1 cellular context compared by ENCODE assay signal in genomic region chr9:79688363-79688762, GRCh38.
TF ChIP-seq lines count a peak whose summit lies in the region.

No MANE protein-coding gene starts in this region.

TF ChIP-seq in HepG2, 621 proteins besides CTCF, POLR2A, EP300 and RAD21:
- TF ChIP-seq ZNF383 (CRISPR knock-in tag; IDR thresholded peaks at IDR 0.05; ENCODE audit: borderline replicate concordance) (no peak), IRX3 (CRISPR knock-in tag; IDR thresholded peaks at IDR 0.05; ENCODE audit: borderline replicate concordance, low read depth) (no peak), MAFK (conservative IDR thresholded peaks at IDR 0.05 in 1 of 2, IDR thresholded peaks at IDR 0.05 in 1 of 2; ENCODE audit: low read length in 2 of 2) (peak; percentile 69 to 85; a peak in 3 of 4 replicates), MAFF (IDR thresholded peaks at IDR 0.05; ENCODE audit: low read depth, low read length) (peak; percentile 65)
- TF ChIP-seq, protein P1, sequence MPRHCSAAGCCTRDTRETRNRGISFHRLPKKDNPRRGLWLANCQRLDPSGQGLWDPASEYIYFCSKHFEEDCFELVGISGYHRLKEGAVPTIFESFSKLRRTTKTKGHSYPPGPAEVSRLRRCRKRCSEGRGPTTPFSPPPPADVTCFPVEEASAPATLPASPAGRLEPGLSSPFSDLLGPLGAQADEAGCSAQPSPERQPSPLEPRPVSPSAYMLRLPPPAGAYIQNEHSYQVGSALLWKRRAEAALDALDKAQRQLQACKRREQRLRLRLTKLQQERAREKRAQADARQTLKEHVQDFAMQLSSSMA (CRISPR knock-in tag; IDR thresholded peaks at IDR 0.05) = no peak
